In genomic region chr11:48366365-48366764, GRCh38 we compare ENCODE assay signal across 33 cellular contexts. TPM values are rescaled to one million over a fixed set of nuclear protein-coding genes. Genes with fewer than 3 reads are reported as not detected.
"Had no signal": no experiment of that assay in that cellular context is flagged by ENCODE, and none has a peak within 500 bp of the region (broad histone marks: within the 10 kb centered on the region; RNA-seq: fewer than 3 reads in every experiment).

TSS of gene OR4C5 (minus strand) at chr11:48366465. CDS start at chr11:48366465, 0 bp downstream.

- H3K36me3 ChIP-seq: stomach, suprapubic skin, thoracic aorta, thyroid gland, tibial artery, tibial nerve, transverse colon, upper lobe of left lung, upper lobe of right lung, uterus, vagina had no signal

- H3K4me1 ChIP-seq: stomach, suprapubic skin, testis, thyroid gland, tibial artery, tibial nerve, transverse colon, upper lobe of left lung, upper lobe of right lung, uterus, vagina had no signal

- H3K4me3 ChIP-seq: stomach, suprapubic skin, testis, thoracic aorta, thyroid gland, tibial artery, tibial nerve, transverse colon, upper lobe of left lung, upper lobe of right lung, uterus, vagina had no signal

- DNase-seq: stimulated activated CD4-positive, alpha-beta T cell treated with anti-CD3 and anti-CD28 coated beads, Interleukin-2, amount 100 ng/mL, for 48 hours; stimulated activated CD4-positive, alpha-beta T cell treated with anti-CD3 and anti-CD28 coated beads, Interleukin-4, amount 100 ng/mL, for 1 hour; stimulated activated CD4-positive, alpha-beta T cell treated with anti-CD3 and anti-CD28 coated beads, Interleukin-4, amount 100 ng/mL, for 24 hours; stimulated activated CD4-positive, alpha-beta T cell treated with anti-CD3 and anti-CD28 coated beads, Interleukin-4, amount 100 ng/mL, for 4 hours; stimulated activated CD8-positive, alpha-beta memory T cell treated with anti-CD3 and anti-CD28 coated beads, Interleukin-4, amount 100 ng/mL, for 48 hours; stimulated activated naive B cell treated with anti-CD40 and anti-IgM and Interleukin-4, amounts not matched to agents 10 μg/mL and 1 μg/mL and 100 μg/mL, for 72 hours; stimulated activated naive CD4-positive, alpha-beta T cell; stimulated activated naive CD4-positive, alpha-beta T cell treated with Interleukin-2 at 50 U/mL for 16 hours; stimulated activated naive CD8-positive, alpha-beta T cell treated with anti-CD3 and anti-CD28 coated beads, Interleukin-15, amount 100 ng/mL, for 72 hours; stimulated activated naive CD8-positive, alpha-beta T cell treated with anti-CD3 and anti-CD28 coated beads, Interleukin-15, Interleukin-2, amounts not matched to agents 100 U/mL and 50 U/mL, for 24 hours; stomach; substantia nigra; testis; thyroid gland; tibial artery; transverse colon; trophoblast cell; upper lobe of left lung; upper lobe of right lung; uterus had no signal

- H3K27ac ChIP-seq: stomach, suprapubic skin, testis, thoracic aorta, thyroid gland, tibial artery, tibial nerve, transverse colon, upper lobe of left lung, upper lobe of right lung, uterus, vagina had no signal

- H3K27ac Mint-ChIP-seq: stimulated activated effector memory CD8-positive, alpha-beta T cell treated with anti-CD3 and anti-CD28 coated beads, Interleukin-12 subunit alpha, Interleukin-12 subunit beta, amount 100 ng/mL, for 72 hours; stimulated activated memory B cell treated with anti-CD40 and anti-IgM and Interleukin-4, amounts not matched to agents 10 μg/mL and 1 μg/mL and 100 μg/mL, for 72 hours; stimulated activated naive B cell treated with anti-CD40 and anti-IgM and Interleukin-4, amounts not matched to agents 10 μg/mL and 1 μg/mL and 100 μg/mL, for 72 hours; stimulated activated naive CD8-positive, alpha-beta T cell treated with anti-CD3 and anti-CD28 coated beads, Interleukin-15, amount 100 ng/mL, for 72 hours; stimulated activated naive CD8-positive, alpha-beta T cell treated with anti-CD3 and anti-CD28 coated beads, Interleukin-15, Interleukin-2, amounts not matched to agents 100 ng/mL and 50 ng/mL, for 24 hours; type B pancreatic cell had no signal

- H3K4me3 Mint-ChIP-seq: stimulated activated effector memory CD8-positive, alpha-beta T cell treated with anti-CD3 and anti-CD28 coated beads, Interleukin-12 subunit alpha, Interleukin-12 subunit beta, amount 100 ng/mL, for 72 hours; stimulated activated memory B cell treated with anti-CD40 and anti-IgM and Interleukin-4, amounts not matched to agents 10 μg/mL and 1 μg/mL and 100 μg/mL, for 72 hours; stimulated activated naive B cell treated with anti-CD40 and anti-IgM and Interleukin-4, amounts not matched to agents 10 μg/mL and 1 μg/mL and 100 μg/mL, for 72 hours; stimulated activated naive CD8-positive, alpha-beta T cell treated with anti-CD3 and anti-CD28 coated beads, Interleukin-15, amount 100 ng/mL, for 72 hours; stimulated activated naive CD8-positive, alpha-beta T cell treated with anti-CD3 and anti-CD28 coated beads, Interleukin-15, Interleukin-2, amounts not matched to agents 100 ng/mL and 50 ng/mL, for 24 hours; type B pancreatic cell had no signal

- H3K36me3 Mint-ChIP-seq: stimulated activated memory B cell treated with anti-CD40 and anti-IgM and Interleukin-4, amounts not matched to agents 10 μg/mL and 1 μg/mL and 100 μg/mL, for 72 hours; stimulated activated naive B cell treated with anti-CD40 and anti-IgM and Interleukin-4, amounts not matched to agents 10 μg/mL and 1 μg/mL and 100 μg/mL, for 72 hours; type B pancreatic cell had no signal

- H3K27me3 Mint-ChIP-seq: stimulated activated memory B cell treated with anti-CD40 and anti-IgM and Interleukin-4, amounts not matched to agents 10 μg/mL and 1 μg/mL and 100 μg/mL, for 72 hours; stimulated activated naive CD8-positive, alpha-beta T cell treated with anti-CD3 and anti-CD28 coated beads, Interleukin-15, amount 100 ng/mL, for 72 hours; stimulated activated naive CD8-positive, alpha-beta T cell treated with anti-CD3 and anti-CD28 coated beads, Interleukin-15, Interleukin-2, amounts not matched to agents 100 ng/mL and 50 ng/mL, for 24 hours; type B pancreatic cell had no signal

- ATAC-seq: stimulated activated effector memory CD8-positive, alpha-beta T cell treated with anti-CD3 and anti-CD28 coated beads, Interleukin-12 subunit alpha, Interleukin-12 subunit beta, amount 100 ng/mL, for 72 hours; stimulated activated memory B cell treated with anti-CD40 and anti-IgM and Interleukin-4, amounts not matched to agents 10 μg/mL and 1 μg/mL and 100 μg/mL, for 72 hours; stimulated activated naive B cell treated with anti-CD40 and anti-IgM and Interleukin-4, amounts not matched to agents 10 μg/mL and 1 μg/mL and 100 μg/mL, for 72 hours; stimulated activated naive CD8-positive, alpha-beta T cell treated with anti-CD3 and anti-CD28 coated beads, Interleukin-15, amount 100 ng/mL, for 72 hours; stimulated activated naive CD8-positive, alpha-beta T cell treated with anti-CD3 and anti-CD28 coated beads, Interleukin-15, Interleukin-2, amounts not matched to agents 100 U/mL and 50 U/mL, for 24 hours; upper lobe of right lung had no signal

- H3K9me3 Mint-ChIP-seq: stimulated activated memory B cell treated with anti-CD40 and anti-IgM and Interleukin-4, amounts not matched to agents 10 μg/mL and 1 μg/mL and 100 μg/mL, for 72 hours; stimulated activated naive B cell treated with anti-CD40 and anti-IgM and Interleukin-4, amounts not matched to agents 10 μg/mL and 1 μg/mL and 100 μg/mL, for 72 hours; stimulated activated naive CD8-positive, alpha-beta T cell treated with anti-CD3 and anti-CD28 coated beads, Interleukin-15, amount 100 ng/mL, for 72 hours; stimulated activated naive CD8-positive, alpha-beta T cell treated with anti-CD3 and anti-CD28 coated beads, Interleukin-15, Interleukin-2, amounts not matched to agents 100 ng/mL and 50 ng/mL, for 24 hours had no signal

- H3K9me3 ChIP-seq: suprapubic skin, testis, thoracic aorta, thyroid gland, tibial artery, tibial nerve, transverse colon, upper lobe of left lung, upper lobe of right lung, uterus, vagina had no signal

- H3K27me3 ChIP-seq: stomach, suprapubic skin, testis, thyroid gland, tibial artery, tibial nerve, transverse colon, upper lobe of left lung, upper lobe of right lung, uterus, vagina had no signal

- H3K4me1 Mint-ChIP-seq: stimulated activated effector memory CD8-positive, alpha-beta T cell treated with anti-CD3 and anti-CD28 coated beads, Interleukin-12 subunit alpha, Interleukin-12 subunit beta, amount 100 ng/mL, for 72 hours; stimulated activated memory B cell treated with anti-CD40 and anti-IgM and Interleukin-4, amounts not matched to agents 10 μg/mL and 1 μg/mL and 100 μg/mL, for 72 hours; stimulated activated naive B cell treated with anti-CD40 and anti-IgM and Interleukin-4, amounts not matched to agents 10 μg/mL and 1 μg/mL and 100 μg/mL, for 72 hours; stimulated activated naive CD8-positive, alpha-beta T cell treated with anti-CD3 and anti-CD28 coated beads, Interleukin-15, amount 100 ng/mL, for 72 hours had no signal

RNA-seq across cellular contexts. Expression of gene OR4C5, which starts in this region (rescaled TPM):
- total RNA-seq: stomach, subcutaneous adipose tissue, suprapubic skin, temporal lobe, testis, thoracic aorta, thyroid gland, tibial nerve, transverse colon, upper lobe of left lung, upper lobe of right lung, ureter, urinary bladder, uterus, vagina had no signal
- polyA plus RNA-seq: stomach, thymus, urinary bladder had no signal
